In the genomic region with DNA sequence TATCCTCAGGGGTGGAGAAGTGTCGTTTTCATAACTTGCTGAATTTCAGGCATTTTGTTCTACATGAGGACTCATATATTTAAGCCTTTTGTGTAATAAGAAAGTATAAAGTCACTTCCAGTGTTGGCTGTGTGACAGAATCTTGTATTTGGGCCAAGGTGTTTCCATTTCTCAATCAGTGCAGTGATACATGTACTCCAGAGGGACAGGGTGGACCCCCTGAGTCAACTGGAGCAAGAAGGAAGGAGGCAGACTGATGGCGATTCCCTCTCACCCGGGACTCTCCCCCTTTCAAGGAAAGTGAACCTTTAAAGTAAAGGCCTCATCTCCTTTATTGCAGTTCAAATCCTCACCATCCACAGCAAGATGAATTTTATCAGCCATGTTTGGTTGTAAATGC, we compare ENCODE assay signal across 27 cellular contexts. TPM values are rescaled to one million over a fixed set of nuclear protein-coding genes. Genes with fewer than 3 reads are reported as not detected.
DNase-seq lines count a peak whose midpoint lies in the region; ATAC-seq, FAIRE-seq and TF ChIP-seq lines count a peak whose summit lies in the region.
"Had no signal": no experiment of that assay in that cellular context is flagged by ENCODE, and none has a peak within 500 bp of the region (broad histone marks: within the 10 kb centered on the region; RNA-seq: fewer than 3 reads in every experiment).

No MANE protein-coding gene starts in this region.

- no peak for TF ChIP-seq POLR2A in GM12891 (IDR thresholded peaks at IDR 0.05; ENCODE audit: low read depth, low read length)
- TF ChIP-seq POLR2A in vagina (IDR thresholded peaks at IDR 0.05) = no peak

- FAIRE-seq in GM12891 (lab: Jason Lieb, UNC) = no peak
- FAIRE-seq: HTR-8/SVneo had no signal

- H3K27me3 ChIP-seq in Caco-2 (replicated peaks; ENCODE audit: control insufficient read depth, insufficient read depth, low read length) (no peaks in the 10 kb centered on the region), neutrophil (no peaks in the 10 kb centered on the region), vagina (no peaks in the 10 kb centered on the region)
- H3K27me3 ChIP-seq: dorsolateral prefrontal cortex, transverse colon had no signal

- H3K4me1 ChIP-seq in Caco-2 (no peaks in the 10 kb centered on the region), neutrophil (ENCODE audit: control insufficient read depth in 1 of 2, insufficient read depth in 1 of 2, low read depth in 1 of 2, low read length in 1 of 2) (peaks cover 18 to 21% of the 10 kb centered on the region in 2 experiments), vagina (peaks cover 5% of the 10 kb centered on the region)

- H3K9me3 Mint-ChIP-seq in activated naive CD8-positive, alpha-beta T cell (ENCODE audit: low read depth) = no peaks in the 10 kb centered on the region
- no peaks in the 10 kb centered on the region for H3K9me3 Mint-ChIP-seq in activated naive CD8-positive, alpha-beta T cell treated with anti-CD3 and anti-CD28 coated beads for 36 hours
- H3K9me3 Mint-ChIP-seq in Caco-2 (ENCODE audit: unreplicated experiment) = no peaks in the 10 kb centered on the region
- no peaks in the 10 kb centered on the region for H3K9me3 Mint-ChIP-seq in activated CD8-positive, alpha-beta T cell treated with anti-CD3 and anti-CD28 coated beads, Interleukin-2, amount 10 ng/mL, durations not matched to agents 7 days and 5 days (ENCODE audit: insufficient read depth)
- H3K9me3 Mint-ChIP-seq: nephron progenitor cell, WTC11 had no signal

- CTCF ChIA-PET in Caco-2 (lab: Charles Lee) = no interaction called here
- CTCF ChIA-PET in activated CD8-positive, alpha-beta T cell treated with anti-CD3 and anti-CD28 coated beads, Interleukin-2, amount 10 ng/mL, durations not matched to agents 7 days and 5 days (lab: Charles Lee) = interaction anchor here (2.4 to 3.4 kb wide), 2 partner anchors 11 to 15 kb away, joined by 13 to 20 read pairs; no protein-coding TSS in a partner anchor

- H3K4me1 Mint-ChIP-seq in activated naive CD8-positive, alpha-beta T cell (ENCODE audit: low read depth) = peaks cover 59% of the 10 kb centered on the region
- peaks cover 51% of the 10 kb centered on the region for H3K4me1 Mint-ChIP-seq in activated naive CD8-positive, alpha-beta T cell treated with anti-CD3 and anti-CD28 coated beads for 36 hours
- no peaks in the 10 kb centered on the region for H3K4me1 Mint-ChIP-seq in Caco-2 (ENCODE audit: low read depth, unreplicated experiment)
- H3K4me1 Mint-ChIP-seq in activated CD8-positive, alpha-beta T cell treated with anti-CD3 and anti-CD28 coated beads, Interleukin-2, amount 10 ng/mL, durations not matched to agents 7 days and 5 days (ENCODE audit: low read depth) = peaks cover 57% of the 10 kb centered on the region

- intact Hi-C loops in Caco-2 (cut with micrococcal nuclease; ENCODE audit: unreplicated experiment) (no loop called here), vagina (cut with DNase I) (no loop called here)

- no peak overlapping the region for H3K4me3 Mint-ChIP-seq in activated naive CD8-positive, alpha-beta T cell
- no peak overlapping the region for H3K4me3 Mint-ChIP-seq in activated naive CD8-positive, alpha-beta T cell treated with anti-CD3 and anti-CD28 coated beads for 36 hours
- H3K4me3 Mint-ChIP-seq in Caco-2 (ENCODE audit: unreplicated experiment) = no peak overlapping the region
- no peak overlapping the region for H3K4me3 Mint-ChIP-seq in activated CD8-positive, alpha-beta T cell treated with anti-CD3 and anti-CD28 coated beads, Interleukin-2, amount 10 ng/mL, durations not matched to agents 7 days and 5 days
- H3K4me3 Mint-ChIP-seq: CD14-positive monocyte, nephron progenitor cell, T-helper 17 cell, WTC11 had no signal

- POLR2A ChIA-PET in Caco-2 (lab: Charles Lee) = no interaction called here
- POLR2A ChIA-PET in activated CD8-positive, alpha-beta T cell treated with anti-CD3 and anti-CD28 coated beads, Interleukin-2, amount 10 ng/mL, durations not matched to agents 7 days and 5 days (lab: Charles Lee) = interaction anchor here (0.6 kb wide), 1 partner anchor 38 kb away, joined by 3 read pairs; no protein-coding TSS in a partner anchor

- peaks cover 12% of the 10 kb centered on the region for H3K36me3 Mint-ChIP-seq in activated naive CD8-positive, alpha-beta T cell
- H3K36me3 Mint-ChIP-seq in activated naive CD8-positive, alpha-beta T cell treated with anti-CD3 and anti-CD28 coated beads for 36 hours = peaks cover 36% of the 10 kb centered on the region
- H3K36me3 Mint-ChIP-seq in Caco-2 (ENCODE audit: insufficient read depth, unreplicated experiment) = peaks cover 61% of the 10 kb centered on the region
- H3K36me3 Mint-ChIP-seq in activated CD8-positive, alpha-beta T cell treated with anti-CD3 and anti-CD28 coated beads, Interleukin-2, amount 10 ng/mL, durations not matched to agents 7 days and 5 days (ENCODE audit: low read depth) = peaks cover 61% of the 10 kb centered on the region

- H3K36me3 ChIP-seq in Caco-2 (ENCODE audit: control insufficient read depth, insufficient read depth, low read length) (no peaks in the 10 kb centered on the region; the same call in 1 of the 2 replicates), neutrophil (peaks cover 84% of the 10 kb centered on the region), vagina (peaks cover 4 to 48% of the 10 kb centered on the region in 2 donors)

- peak overlapping the region; percentile 90 for H3K27ac Mint-ChIP-seq in activated naive CD8-positive, alpha-beta T cell
- no peak overlapping the region for H3K27ac Mint-ChIP-seq in activated naive CD8-positive, alpha-beta T cell treated with anti-CD3 and anti-CD28 coated beads for 36 hours
- H3K27ac Mint-ChIP-seq in Caco-2 (ENCODE audit: unreplicated experiment) = no peak overlapping the region
- H3K27ac Mint-ChIP-seq in activated CD8-positive, alpha-beta T cell treated with anti-CD3 and anti-CD28 coated beads, Interleukin-2, amount 10 ng/mL, durations not matched to agents 7 days and 5 days = peak overlapping the region; percentile 33
- H3K27ac Mint-ChIP-seq: nephron progenitor cell, WTC11 had no signal

- H3K9me3 ChIP-seq in Caco-2 = no peaks in the 10 kb centered on the region
- no peaks in the 10 kb centered on the region for H3K9me3 ChIP-seq in neutrophil
- no peaks in the 10 kb centered on the region for H3K9me3 ChIP-seq in vagina
- H3K9me3 ChIP-seq: transverse colon had no signal

- H3K4me3 ChIP-seq in Caco-2 (ENCODE audit: low read depth, low read length) (no peak overlapping the region), neutrophil (ENCODE audit: low read depth in 1 of 2, low read length in 1 of 2) (no peak overlapping the region), vagina (no peak overlapping the region)
- H3K4me3 ChIP-seq: dorsolateral prefrontal cortex, transverse colon had no signal

- TF ChIP-seq CTCF in Caco-2 (IDR thresholded peaks at IDR 0.05; ENCODE audit: insufficient read depth in 1 of 2, low read depth in 1 of 2, low read length in 1 of 2, severe bottlenecking in 1 of 2, unreplicated experiment in 1 of 2) = no peak
- TF ChIP-seq CTCF in neutrophil (IDR thresholded peaks at IDR 0.05) = no peak
- no peak for TF ChIP-seq CTCF in vagina (IDR thresholded peaks at IDR 0.05)

- H3K27ac ChIP-seq in neutrophil (peak overlapping the region; percentile 17), vagina (no peak overlapping the region)
- H3K27ac ChIP-seq: dorsolateral prefrontal cortex had no signal

- H3K27me3 Mint-ChIP-seq in activated naive CD8-positive, alpha-beta T cell = no peaks in the 10 kb centered on the region
- no peaks in the 10 kb centered on the region for H3K27me3 Mint-ChIP-seq in activated naive CD8-positive, alpha-beta T cell treated with anti-CD3 and anti-CD28 coated beads for 36 hours
- no peaks in the 10 kb centered on the region for H3K27me3 Mint-ChIP-seq in Caco-2 (ENCODE audit: insufficient read depth, unreplicated experiment)
- H3K27me3 Mint-ChIP-seq in activated CD8-positive, alpha-beta T cell treated with anti-CD3 and anti-CD28 coated beads, Interleukin-2, amount 10 ng/mL, durations not matched to agents 7 days and 5 days (ENCODE audit: low read depth) = no peaks in the 10 kb centered on the region
- H3K27me3 Mint-ChIP-seq: T-helper 17 cell had no signal

- BruUV-seq in Caco-2 (replicated peaks; lab: Mats Ljungman, UMichigan) = TSS peak; percentile 23

- no peak for DNase-seq in activated naive CD8-positive, alpha-beta T cell treated with anti-CD3 and anti-CD28 coated beads for 36 hours
- DNase-seq in Caco-2 (no peak), GM12891 (ENCODE audit: insufficient read length, low spot score) (no peak), vagina (ENCODE audit: extremely low spot score in 2 of 2) (no peak)
- no peak for DNase-seq in activated CD8-positive, alpha-beta T cell treated with anti-CD3 and anti-CD28 coated beads, Interleukin-2, amount 10 ng/mL, durations not matched to agents 7 days and 5 days
- DNase-seq: amygdala; central memory CD4-positive, alpha-beta T cell; DMS79 treated with DMSO at 0.1 percent for 48 hours; dorsolateral prefrontal cortex; foreskin melanocyte; H7; mesendoderm; NCI-H1092 treated with DMSO at 0.1 percent for 48 hours; NCI-H2029; NCI-H226; nephron progenitor cell; PC-3; posterior cingulate gyrus; stimulated activated naive CD4-positive, alpha-beta T cell treated with Interleukin-2 at 50 U/mL for 16 hours; T-helper 17 cell; transverse colon had no signal

- ATAC-seq in activated CD8-positive, alpha-beta T cell treated with anti-CD3 and anti-CD28 coated beads, Interleukin-2, amount 10 ng/mL, durations not matched to agents 7 days and 5 days = no peak
- no peak for ATAC-seq in HG02981 (IDR thresholded peaks at IDR 0.05; ENCODE audit: unreplicated experiment)
- ATAC-seq: PC-3, WTC11 had no signal

TF ChIP-seq in GM12891, 5 proteins besides CTCF, POLR2A, EP300 and RAD21:
- no peak for TF ChIP-seq POU2F2 (IDR thresholded peaks at IDR 0.05; ENCODE audit: low read depth, low read length)
- no peak for TF ChIP-seq PAX5 (IDR thresholded peaks at IDR 0.05; ENCODE audit: insufficient read depth, low read length, severe bottlenecking)
- TF ChIP-seq SPI1 (IDR thresholded peaks at IDR 0.05; ENCODE audit: low read depth, low read length) = no peak
- TF ChIP-seq TAF1 (IDR thresholded peaks at IDR 0.05; ENCODE audit: low read depth, low read length) = no peak
- no peak for TF ChIP-seq POLR2AphosphoS5 (IDR thresholded peaks at IDR 0.05; ENCODE audit: low read depth, low read length)

RNA-seq across cellular contexts. Expression of gene MAPK13, which starts 20.3 kb away (rescaled TPM):
- 10 to 100 TPM; 53.0 to 53.5 TPM for total RNA-seq in activated naive CD8-positive, alpha-beta T cell treated with anti-CD3 and anti-CD28 coated beads for 36 hours
- total RNA-seq in Caco-2 (2022) = 45.7 and 47.3 TPM in 2 replicates
- 10 to 100 TPM; 42.6 to 43.5 TPM for total RNA-seq in activated CD8-positive, alpha-beta T cell treated with anti-CD3 and anti-CD28 coated beads, Interleukin-2, amount 10 ng/mL, durations not matched to agents 7 days and 5 days
- 6.2 TPM for polyA plus RNA-seq in GM12891 (2012; ENCODE audit: low read depth, missing spikeins)
- total RNA-seq in vagina = 21.9 TPM

Comparison
In these comparisons a context has a peak if more than half of its experiments do, and no peak if none do; other contexts are left out.
1. H3K27ac Mint-ChIP-seq: peak in activated naive CD8-positive, alpha-beta T cell (single experiment) and activated CD8-positive, alpha-beta T cell treated with anti-CD3 and anti-CD28 coated beads, Interleukin-2, amount 10 ng/mL, durations not matched to agents 7 days and 5 days (single experiment); none in activated naive CD8-positive, alpha-beta T cell treated with anti-CD3 and anti-CD28 coated beads for 36 hours (single experiment) and Caco-2 (single experiment).